Comparison of ENCODE assay signal across 8 cellular contexts in genomic region chr7:65898677-65899447, GRCh38. TPM values are rescaled to one million over a fixed set of nuclear protein-coding genes. Genes with fewer than 3 reads are reported as not detected.
DNase-seq lines count a peak whose midpoint lies in the region; ATAC-seq and TF ChIP-seq lines count a peak whose summit lies in the region.
"Not testable (repeated sequence)": the region's sequence is repeated elsewhere in the genome, so short reads cannot be mapped to it uniquely, and the experiment has no call there.

No MANE protein-coding gene starts in this region.

- CTCF ChIA-PET in Panc1 (lab: Charles Lee), result not testable (repeated sequence)

- H3K9me3 ChIP-seq in Panc1 (ENCODE audit: control insufficient read depth, insufficient read depth, low read depth, low read length); subcutaneous abdominal adipose tissue (ENCODE audit: control insufficient read depth in 5 of 5, low read length in 5 of 5): not testable (repeated sequence)

- POLR2A ChIA-PET in Panc1 (lab: Charles Lee), result not testable (repeated sequence)

- not testable (repeated sequence) for DNase-seq in Panc1 (ENCODE audit: low read depth, low spot score)

- H3K36me3 ChIP-seq in Panc1 (ENCODE audit: control insufficient read depth, insufficient read depth, low read length); subcutaneous abdominal adipose tissue (ENCODE audit: control insufficient read depth in 5 of 5, insufficient read depth in 5 of 5, low read length in 5 of 5): not testable (repeated sequence)

- BruUV-seq in Panc1 (replicated peaks; lab: Mats Ljungman, UMichigan), result TSS peak; percentile 22

- H3K4me3 ChIP-seq in Panc1 (ENCODE audit: low read depth in 2 of 2, low read length in 2 of 2); subcutaneous abdominal adipose tissue (ENCODE audit: low read depth in 1 of 5, low read length in 5 of 5): not testable (repeated sequence)

- H3K9ac ChIP-seq in subcutaneous abdominal adipose tissue (ENCODE audit: low read length in 5 of 5), result not testable (repeated sequence)

- in situ Hi-C loops in Panc1 (cut with HindIII; ENCODE audit: low pct_unique_long_range_greater_than_20kb, low sequenced_read_pairs), result not testable (repeated sequence)

- not testable (repeated sequence) for H3K27me3 ChIP-seq in Panc1 (ENCODE audit: control insufficient read depth, insufficient read depth, low read length); subcutaneous abdominal adipose tissue (ENCODE audit: control insufficient read depth in 5 of 5, insufficient read depth in 4 of 5, low read length in 5 of 5)

- not testable (repeated sequence) for H3K4me1 ChIP-seq in Panc1 (ENCODE audit: control insufficient read depth, insufficient read depth, low read length); subcutaneous abdominal adipose tissue (ENCODE audit: control insufficient read depth in 5 of 5, insufficient read depth in 5 of 5, low read length in 5 of 5)

- intact Hi-C loops in Panc1 (cut with micrococcal nuclease; ENCODE audit: unreplicated experiment), result not testable (repeated sequence)

- ATAC-seq in GM18498 (IDR thresholded peaks at IDR 0.05; ENCODE audit: unreplicated experiment) (peak; percentile 79), GM18868 (IDR thresholded peaks at IDR 0.05; ENCODE audit: unreplicated experiment) (peak; percentile 67), GM19395 (IDR thresholded peaks at IDR 0.05; ENCODE audit: unreplicated experiment) (peak; percentile 80), GM21717 (IDR thresholded peaks at IDR 0.05; ENCODE audit: unreplicated experiment) (peak; percentile 67), HG02798 (IDR thresholded peaks at IDR 0.05; ENCODE audit: poor library complexity, unreplicated experiment) (peak; percentile 77), HG03342 (IDR thresholded peaks at IDR 0.05; ENCODE audit: unreplicated experiment) (peak; percentile 79)
- ATAC-seq in Panc1, result not testable (repeated sequence)

- not testable (repeated sequence) for H3K27ac ChIP-seq in Panc1 (ENCODE audit: low read length)
- H3K27ac ChIP-seq in subcutaneous abdominal adipose tissue (ENCODE audit: low read depth, low read length), result peak overlapping the region; percentile 16

- TF ChIP-seq CTCF in Panc1 (IDR thresholded peaks at IDR 0.05), result not testable (repeated sequence)

RNA-seq across cellular contexts. Expression of gene VKORC1L1, which starts 26.0 kb away (rescaled TPM):
- 45.5 TPM for total RNA-seq in Panc1 (2021; ENCODE audit: unreplicated experiment)
- polyA plus RNA-seq in Panc1 (2012; ENCODE audit: insufficient read length), result 21.7 TPM
